9 cellular contexts compared by ENCODE assay signal in the genomic region with DNA sequence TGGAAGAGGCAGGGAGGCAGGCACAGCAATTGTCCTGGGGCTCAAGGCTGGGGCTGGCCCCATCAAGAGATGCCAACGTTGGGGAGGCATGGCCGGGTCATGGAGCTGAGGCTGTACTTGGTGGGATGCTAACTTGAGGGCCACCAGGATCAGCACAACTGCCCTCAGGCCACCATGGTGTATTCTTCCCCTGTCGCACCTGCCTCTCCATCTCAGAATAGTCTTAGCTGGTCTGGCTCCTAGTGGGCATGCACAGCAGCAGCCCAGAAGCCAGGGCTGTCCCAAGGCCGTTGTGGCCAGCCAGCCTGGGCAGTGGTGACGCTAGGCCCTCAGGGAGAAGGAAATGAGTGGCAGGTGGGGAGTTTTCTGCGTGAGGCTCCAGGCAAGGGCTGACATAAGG.
"Had no signal": no experiment of that assay in that cellular context is flagged by ENCODE, and none has a peak within 500 bp of the region (broad histone marks: within the 10 kb centered on the region; RNA-seq: fewer than 3 reads in every experiment).

No MANE protein-coding gene starts in this region.

- H3K4me1 ChIP-seq: HAP-1 had no signal

- DNase-seq: GM23248, GOT3, H7, HFFc6, KBM-7 had no signal

- H2AFZ ChIP-seq: GM23248 had no signal

- H3K9ac ChIP-seq: GM23248 had no signal

- H3K27ac ChIP-seq: GM23248, HL-60 had no signal

- ATAC-seq: HCT116, HepG2 had no signal

- H3K36me3 ChIP-seq: HAP-1 had no signal

- H3K4me3 ChIP-seq: GM23248, HAP-1 had no signal

- H3K9me3 ChIP-seq: HAP-1 had no signal
